22 cellular contexts compared by ENCODE assay signal in the genomic region with DNA sequence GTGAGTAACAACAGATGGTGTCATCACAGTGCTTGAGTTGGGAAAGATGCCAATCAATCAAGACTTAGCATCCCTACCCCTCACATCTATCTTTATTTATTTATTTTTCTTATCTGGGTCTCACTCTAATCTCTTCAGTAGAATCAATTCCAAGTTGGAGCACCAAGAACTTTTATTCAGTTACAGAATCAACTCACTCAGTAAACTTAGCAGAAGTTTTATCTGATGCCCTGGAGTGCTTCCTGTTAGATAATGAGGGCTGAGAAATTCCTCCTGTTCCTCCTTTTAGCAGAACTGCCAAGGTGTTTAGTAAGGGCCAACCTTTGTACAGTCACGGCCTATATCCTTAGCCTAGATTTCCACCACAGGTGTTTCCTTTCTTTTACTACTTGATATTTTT. TPM values are rescaled to one million over a fixed set of nuclear protein-coding genes. Genes with fewer than 3 reads are reported as not detected.
DNase-seq lines count a peak whose midpoint lies in the region; ATAC-seq and TF ChIP-seq lines count a peak whose summit lies in the region.
"Had no signal": no experiment of that assay in that cellular context is flagged by ENCODE, and none has a peak within 500 bp of the region (broad histone marks: within the 10 kb centered on the region; RNA-seq: fewer than 3 reads in every experiment).

No MANE protein-coding gene starts in this region.

- H3K4me1 Mint-ChIP-seq in WTC11, result no peaks in the 10 kb centered on the region
- H3K4me1 Mint-ChIP-seq: CD14-positive monocyte; CD4-positive, alpha-beta memory T cell had no signal

- no peak for TF ChIP-seq POLR2A in Peyer's patch (IDR thresholded peaks at IDR 0.05)

- WGBS in mesendoderm (ENCODE audit: extremely low coverage, insufficient coverage, low lambda C conversion rate), result no CpG with 5 or more reads among the region's 1 CpG

- H3K27me3 ChIP-seq in mesendoderm (ENCODE audit: insufficient read depth, low read length, poor library complexity), result no peaks in the 10 kb centered on the region
- H3K27me3 ChIP-seq in Peyer's patch, result no peaks in the 10 kb centered on the region
- H3K27me3 ChIP-seq: BE2C had no signal

- CTCF ChIA-PET in WTC11 (lab: Charles Lee), result no interaction called here

- H3K4me3 ChIP-seq in mesendoderm (ENCODE audit: low read length), result no peak overlapping the region
- H3K4me3 ChIP-seq in Peyer's patch, result no peak overlapping the region
- H3K4me3 ChIP-seq: A549; BLaER1 treated with 17β-estradiol and CSF1 and Interleukin-3, amounts not matched to agents 10 nM and 100 nM; HAP-1 had no signal

- H3K27ac Mint-ChIP-seq in WTC11, result no peak overlapping the region
- H3K27ac Mint-ChIP-seq: CD14-positive monocyte; CD4-positive, alpha-beta memory T cell; HFFc6 had no signal

- no peak overlapping the region for H3K4me2 ChIP-seq in mesendoderm (ENCODE audit: low read length)
- H3K4me2 ChIP-seq: A549; BLaER1 treated with 17β-estradiol and CSF1 and Interleukin-3, amounts not matched to agents 10 nM and 100 nM had no signal

- no peaks in the 10 kb centered on the region for H3K36me3 ChIP-seq in mesendoderm (ENCODE audit: control insufficient read depth, insufficient read depth, low read length)
- no peaks in the 10 kb centered on the region for H3K36me3 ChIP-seq in Peyer's patch
- H3K36me3 ChIP-seq: BE2C; BLaER1 treated with 17β-estradiol and CSF1 and Interleukin-3, amounts not matched to agents 10 nM and 100 nM; HAP-1 had no signal

- ATAC-seq in WTC11, result no peak
- ATAC-seq: A549 had no signal

- POLR2A ChIA-PET in WTC11 (lab: Charles Lee), result no interaction called here

- H2BK15ac ChIP-seq in mesendoderm (replicated peaks; ENCODE audit: low read depth), result no peak overlapping the region

- H3K27ac ChIP-seq in mesendoderm (ENCODE audit: low read depth, low read length) (no peak overlapping the region), Peyer's patch (no peak overlapping the region)
- H3K27ac ChIP-seq: A549; BLaER1 treated with 17β-estradiol and CSF1 and Interleukin-3, amounts not matched to agents 10 nM and 100 nM had no signal

- H3K4me1 ChIP-seq in mesendoderm (ENCODE audit: control insufficient read depth, low read depth, low read length) (peaks cover 2% of the 10 kb centered on the region), Peyer's patch (no peaks in the 10 kb centered on the region)
- H3K4me1 ChIP-seq: A549, BE2C, HAP-1 had no signal

- no peak overlapping the region for H4K5ac ChIP-seq in mesendoderm (ENCODE audit: low read length)

- no peaks in the 10 kb centered on the region for H3K9me3 ChIP-seq in Peyer's patch
- H3K9me3 ChIP-seq: A549, BE2C, HAP-1 had no signal

- H3K18ac ChIP-seq in mesendoderm (ENCODE audit: low read length), result no peak overlapping the region

- no peak overlapping the region for H3K56ac ChIP-seq in mesendoderm (ENCODE audit: low read length)

- no peaks in the 10 kb centered on the region; the same call in 1 of the 2 replicates for H3K27me3 Mint-ChIP-seq in WTC11 (ENCODE audit: low read depth)

- 0 out of 2 replicates have a peak, but pooled peaks cover 3% of the 10 kb centered on the region for H3K36me3 Mint-ChIP-seq in WTC11
- H3K36me3 Mint-ChIP-seq: CD14-positive monocyte; CD4-positive, alpha-beta memory T cell had no signal

- H3K79me2 ChIP-seq in mesendoderm (ENCODE audit: control insufficient read depth, insufficient read depth, low read length), result no peaks in the 10 kb centered on the region

- H3K79me1 ChIP-seq in mesendoderm (ENCODE audit: low read length), result no peaks in the 10 kb centered on the region

- H3K9me3 Mint-ChIP-seq in WTC11, result peaks cover 21% of the 10 kb centered on the region

- no peak for TF ChIP-seq CTCF in Peyer's patch (IDR thresholded peaks at IDR 0.05)
- no peak for TF ChIP-seq CTCF in WTC11 (IDR thresholded peaks at IDR 0.05)

- H2BK120ac ChIP-seq in mesendoderm (ENCODE audit: low read depth, low read length), result no peak overlapping the region

- DNase-seq in NCI-H1694 treated with DMSO at 0.1 percent for 48 hours (lab: John Stamatoyannopoulos, UW) (peak; percentile 29), NCI-H1694 (lab: John Stamatoyannopoulos, UW) (no peak), NCI-H69 (lab: John Stamatoyannopoulos, UW) (peak; percentile 24), mesendoderm (peak; percentile 94), Peyer's patch (no peak), WTC11 (ENCODE audit: low spot score) (no peak), GF-D8 (lab: John Stamatoyannopoulos, UW) (no peak)
- DNase-seq: 8988T; ACHN; AML-193; BE2C; Calu3; CD4-positive, alpha-beta memory T cell; COR-L47; DMS79; EL; GOT3; HFFc6 had no signal

- no peak overlapping the region for H4K8ac ChIP-seq in mesendoderm (ENCODE audit: low read depth, low read length)

- H2BK5ac ChIP-seq in mesendoderm (ENCODE audit: low read length), result no peak overlapping the region

- no peak overlapping the region for H3K9ac ChIP-seq in mesendoderm (ENCODE audit: low read length)
- H3K9ac ChIP-seq: BLaER1 treated with 17β-estradiol and CSF1 and Interleukin-3, amounts not matched to agents 10 nM and 100 nM had no signal

- H3K4me3 Mint-ChIP-seq in WTC11, result no peak overlapping the region
- H3K4me3 Mint-ChIP-seq: CD14-positive monocyte; CD4-positive, alpha-beta memory T cell; HFFc6 had no signal

- no peak overlapping the region for H3K23ac ChIP-seq in mesendoderm (ENCODE audit: low read length)

- no peak overlapping the region for H3K4ac ChIP-seq in mesendoderm (ENCODE audit: low read depth, low read length)

- no peak overlapping the region for H2AK5ac ChIP-seq in mesendoderm (ENCODE audit: low read length)

TF ChIP-seq in WTC11, 78 proteins besides CTCF, POLR2A, EP300 and RAD21:
- TF ChIP-seq MYBL2 (CRISPR knock-in tag; IDR thresholded peaks at IDR 0.05), result no peak
- TF ChIP-seq ESRRA (CRISPR knock-in tag; IDR thresholded peaks at IDR 0.05; ENCODE audit: borderline replicate concordance), result no peak
- TF ChIP-seq SMAD4 (CRISPR knock-in tag; IDR thresholded peaks at IDR 0.05), result no peak
- no peak for TF ChIP-seq ZBTB21 (CRISPR knock-in tag; IDR thresholded peaks at IDR 0.05; ENCODE audit: borderline replicate concordance)
- TF ChIP-seq GTF2I (CRISPR knock-in tag; conservative IDR thresholded peaks at IDR 0.05), result no peak
- TF ChIP-seq TP53 (CRISPR knock-in tag; IDR thresholded peaks at IDR 0.05), result no peak
- no peak for TF ChIP-seq ZNF396 (CRISPR knock-in tag; IDR thresholded peaks at IDR 0.05; ENCODE audit: borderline replicate concordance)

RNA-seq across cellular contexts. Expression of a gene that starts 11.3 kb away (rescaled TPM):
- 0.01 TPM for polyA plus RNA-seq in mesendoderm (2013, experiment 1 of 2)
- 0.04 TPM for polyA plus RNA-seq in mesendoderm (2013, experiment 2 of 2)
- under 1 TPM in 3 of 4 donors, not detected in 1; 0.18 to 0.54 (median 0.28) TPM for total RNA-seq in Peyer's patch
- 0.05 to 0.07 TPM in 2 of 3 replicates, not detected in the other for total RNA-seq in WTC11 (2021)
- total RNA-seq: CD4-positive, alpha-beta memory T cell; HFFc6 had no signal
- polyA plus RNA-seq: A549; CD14-positive monocyte; CD4-positive, alpha-beta memory T cell had no signal

RNA-seq across cellular contexts. Expression of a gene that starts 58.6 kb away (rescaled TPM):
- polyA plus RNA-seq in mesendoderm (2013, experiment 1 of 2), result 18.4 TPM
- polyA plus RNA-seq in mesendoderm (2013, experiment 2 of 2), result 17.3 TPM
- total RNA-seq in Peyer's patch, result 10 to 100 TPM in 1 of 4 donors, 1 to 10 TPM in 3; 3.7 to 14.9 (median 5.5) TPM
- 23.1 to 34.1 TPM (median 24.5 TPM) in 3 replicates for total RNA-seq in WTC11 (2021)

Comparison
In these comparisons a context has a peak if more than half of its experiments do, and no peak if none do; other contexts are left out.
1. DNase-seq: peak in NCI-H1694 treated with DMSO at 0.1 percent for 48 hours (single experiment), NCI-H69 (single experiment) and mesendoderm (single experiment); none in NCI-H1694 (single experiment), Peyer's patch (0 of 3), WTC11 (single experiment) and GF-D8 (single experiment).